ENCODE assay signal across 11 cellular contexts in the genomic region with DNA sequence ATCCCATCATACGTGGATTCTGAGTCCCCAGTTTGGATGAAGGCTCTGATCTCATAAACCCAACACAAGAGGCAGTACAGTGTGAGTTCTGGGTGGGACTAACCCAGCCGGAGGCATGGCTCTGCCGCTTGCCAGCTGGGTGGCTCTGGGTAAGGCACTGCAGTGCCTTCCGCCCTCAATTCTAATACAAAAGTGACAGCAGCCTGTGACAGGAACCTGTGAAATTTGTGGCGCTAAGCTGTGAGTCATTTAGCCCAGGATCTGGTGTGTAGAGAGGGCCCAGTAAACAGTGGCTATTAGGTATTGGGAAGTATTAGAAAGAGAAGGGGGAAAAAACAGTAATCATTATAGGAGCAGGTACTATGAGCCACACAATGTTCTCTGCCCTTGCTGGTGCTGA. TPM values are rescaled to one million over a fixed set of nuclear protein-coding genes. Genes with fewer than 3 reads are reported as not detected.
DNase-seq lines count a peak whose midpoint lies in the region; ATAC-seq and TF ChIP-seq lines count a peak whose summit lies in the region.
"Had no signal": no experiment of that assay in that cellular context is flagged by ENCODE, and none has a peak within 500 bp of the region (broad histone marks: within the 10 kb centered on the region; RNA-seq: fewer than 3 reads in every experiment).

No MANE protein-coding gene starts in this region.

- no peak overlapping the region for H3K4me3 ChIP-seq in right atrium auricular region
- H3K4me3 ChIP-seq in skeletal muscle tissue (ENCODE audit: low read length in 3 of 3), result no peak overlapping the region
- H3K4me3 ChIP-seq: left lung had no signal

- H3K9me3 ChIP-seq in right atrium auricular region, result no peaks in the 10 kb centered on the region
- no peaks in the 10 kb centered on the region for H3K9me3 ChIP-seq in skeletal muscle tissue (ENCODE audit: control insufficient read depth in 3 of 3, low read length in 3 of 3)
- H3K9me3 ChIP-seq: left lung had no signal

- no peak for DNase-seq in HFFc6
- DNase-seq in T-cell, result peak in 4 of 34 experiments; percentile 6 to 18 (median 17)
- DNase-seq in right atrium auricular region (ENCODE audit: low spot score), result no peak
- no peak for DNase-seq in activated CD4-positive, CD25-positive, alpha-beta regulatory T cell (lab: John Stamatoyannopoulos, UW)
- DNase-seq in NCI-H2107 (lab: John Stamatoyannopoulos, UW), result no peak
- DNase-seq in NCI-H774 (lab: John Stamatoyannopoulos, UW), result no peak
- DNase-seq: activated CD4-positive, alpha-beta T cell treated with anti-CD3 and anti-CD28 coated beads, Interleukin-2, amount 10 ng/mL, durations not matched to agents 7 days and 5 days; left lung; NCI-H82 had no signal

- ATAC-seq in T-cell (replicated peaks in 1 of 4), result peak; percentile 34 to 63 (median 57)
- ATAC-seq in HG03469 (IDR thresholded peaks at IDR 0.05; ENCODE audit: unreplicated experiment), result no peak

- CTCF ChIA-PET in T-cell (lab: Charles Lee), result no interaction called here

- H3K27me3 Mint-ChIP-seq in HFFc6 (ENCODE audit: insufficient read depth) (no peaks in the 10 kb centered on the region; the same call in none of the 2 replicates), T-cell (no peaks in the 10 kb centered on the region)
- H3K27me3 Mint-ChIP-seq: activated CD4-positive, alpha-beta T cell treated with anti-CD3 and anti-CD28 coated beads, Interleukin-2, amount 10 ng/mL, durations not matched to agents 7 days and 5 days had no signal

- H3K4me1 ChIP-seq in right atrium auricular region (peaks cover 0 to 99% of the 10 kb centered on the region in 2 donors), skeletal muscle tissue (ENCODE audit: control insufficient read depth in 3 of 3, insufficient read depth in 3 of 3, low read length in 3 of 3) (peaks cover 66 to 75% (median 68%) of the 10 kb centered on the region in 3 donors)

- peak overlapping the region; percentile 53 for H3K27ac Mint-ChIP-seq in HFFc6
- peak overlapping the region in 1 of 2 donors; percentile 34 for H3K27ac Mint-ChIP-seq in T-cell
- H3K27ac Mint-ChIP-seq: activated CD4-positive, alpha-beta T cell treated with anti-CD3 and anti-CD28 coated beads, Interleukin-2, amount 10 ng/mL, durations not matched to agents 7 days and 5 days had no signal

- H3K4me1 Mint-ChIP-seq in HFFc6 (ENCODE audit: low read depth), result peaks cover 66% of the 10 kb centered on the region
- H3K4me1 Mint-ChIP-seq in T-cell, result peaks cover 8 to 14% (median 10%) of the 10 kb centered on the region in 3 donors

- POLR2A ChIA-PET in T-cell (lab: Charles Lee), result no interaction called here

- no peaks in the 10 kb centered on the region for H3K9me3 Mint-ChIP-seq in HFFc6
- no peaks in the 10 kb centered on the region for H3K9me3 Mint-ChIP-seq in T-cell
- H3K9me3 Mint-ChIP-seq: activated CD4-positive, alpha-beta T cell treated with anti-CD3 and anti-CD28 coated beads, Interleukin-2, amount 10 ng/mL, durations not matched to agents 7 days and 5 days had no signal

- H3K36me3 Mint-ChIP-seq in HFFc6 (ENCODE audit: low read depth), result peaks cover 25% of the 10 kb centered on the region
- no peaks in the 10 kb centered on the region for H3K36me3 Mint-ChIP-seq in T-cell

- H3K27me3 ChIP-seq in right atrium auricular region (no peaks in the 10 kb centered on the region), skeletal muscle tissue (ENCODE audit: control insufficient read depth in 3 of 3, insufficient read depth in 3 of 3, low read length in 3 of 3) (no peaks in the 10 kb centered on the region)
- H3K27me3 ChIP-seq: left lung had no signal

- H3K9ac ChIP-seq in skeletal muscle tissue (ENCODE audit: low read depth in 1 of 3, low read length in 3 of 3), result peak overlapping the region; percentile 1 to 76 (median 49)

- H3K4me3 Mint-ChIP-seq in HFFc6, result no peak overlapping the region
- no peak overlapping the region for H3K4me3 Mint-ChIP-seq in T-cell
- H3K4me3 Mint-ChIP-seq: activated CD4-positive, alpha-beta T cell treated with anti-CD3 and anti-CD28 coated beads, Interleukin-2, amount 10 ng/mL, durations not matched to agents 7 days and 5 days had no signal

- peaks cover 18% of the 10 kb centered on the region for H3K36me3 ChIP-seq in right atrium auricular region
- H3K36me3 ChIP-seq in skeletal muscle tissue (ENCODE audit: control insufficient read depth in 3 of 3, insufficient read depth in 3 of 3, low read length in 3 of 3), result no peaks in the 10 kb centered on the region
- H3K36me3 ChIP-seq: left lung had no signal

- H3K27ac ChIP-seq in right atrium auricular region (peak overlapping the region; percentile 91 to 94), skeletal muscle tissue (ENCODE audit: low read depth, low read length) (peak overlapping the region; percentile 72)

- TF ChIP-seq CTCF in HFFc6 (IDR thresholded peaks at IDR 0.05) (no peak), right atrium auricular region (IDR thresholded peaks at IDR 0.05) (no peak)

RNA-seq across cellular contexts. Expression of a gene that starts 23.3 kb away (rescaled TPM):
- 100 to 1,000 TPM; 275 to 430 (median 297) TPM for total RNA-seq in HFFc6 (2021; fragmentation: NEBNext Ultra II Directional; extraction: Animal tissue kit (Norgen Biotek cat#: 25700))
- total RNA-seq in T-cell (1 to 10 TPM; 4.4 to 9.3 (median 7.9) TPM), right atrium auricular region (100 to 1,000 TPM; 424 to 557 TPM), skeletal muscle tissue (152 TPM)

Comparison
In these comparisons a context has a peak if more than half of its experiments do, and no peak if none do; other contexts are left out.
1. RNA of a gene that starts 23.3 kb away (total RNA-seq): 424 to 557 TPM in right atrium auricular region, 275 to 430 TPM in HFFc6 and 152 TPM in skeletal muscle tissue (single experiment); 4.4 to 9.3 TPM in T-cell; every median in the first group is over 10 times any median in the second.